11 cellular contexts compared by ENCODE assay signal in genomic region chr1:109821831-109822745, GRCh38. TPM values are rescaled to one million over a fixed set of nuclear protein-coding genes. Genes with fewer than 3 reads are reported as not detected.
A peak's percentile ranks its signal among the peaks of the same experiment; 100 is the strongest.
DNase-seq lines count a peak whose midpoint lies in the region; ATAC-seq and TF ChIP-seq lines count a peak whose summit lies in the region.
"Had no signal": no experiment of that assay in that cellular context is flagged by ENCODE, and none has a peak within 500 bp of the region (broad histone marks: within the 10 kb centered on the region; RNA-seq: fewer than 3 reads in every experiment).

No MANE protein-coding gene starts in this region.

- no peaks in the 10 kb centered on the region for H3K9me3 Mint-ChIP-seq in CD4-positive, CD25-positive, alpha-beta regulatory T cell
- H3K9me3 Mint-ChIP-seq in dendritic cell treated with granulocyte-macrophage colony-stimulating factor and Interleukin-4, amounts not matched to agents 40 ng/mL and 50 ng/mL, for 4 days = no peaks in the 10 kb centered on the region
- H3K9me3 Mint-ChIP-seq in natural killer cell = no peaks in the 10 kb centered on the region
- H3K9me3 Mint-ChIP-seq: IgD-negative memory B cell had no signal

- H3K27me3 Mint-ChIP-seq in CD4-positive, CD25-positive, alpha-beta regulatory T cell = no peaks in the 10 kb centered on the region
- H3K27me3 Mint-ChIP-seq in dendritic cell treated with granulocyte-macrophage colony-stimulating factor and Interleukin-4, amounts not matched to agents 40 ng/mL and 50 ng/mL, for 4 days = peaks cover 40% of the 10 kb centered on the region
- H3K27me3 Mint-ChIP-seq in natural killer cell (ENCODE audit: low read depth in 2 of 2) = peaks cover 8 to 13% of the 10 kb centered on the region in 2 donors
- H3K27me3 Mint-ChIP-seq: IgD-negative memory B cell had no signal

- H2AFZ ChIP-seq in Karpas-422 (ENCODE audit: low read length) = no peak overlapping the region

- no peaks in the 10 kb centered on the region for H3K36me3 Mint-ChIP-seq in CD4-positive, CD25-positive, alpha-beta regulatory T cell
- no peaks in the 10 kb centered on the region for H3K36me3 Mint-ChIP-seq in dendritic cell treated with granulocyte-macrophage colony-stimulating factor and Interleukin-4, amounts not matched to agents 40 ng/mL and 50 ng/mL, for 4 days (ENCODE audit: low read depth)
- no peaks in the 10 kb centered on the region for H3K36me3 Mint-ChIP-seq in natural killer cell
- H3K36me3 Mint-ChIP-seq: IgD-negative memory B cell had no signal

- H3K4me3 Mint-ChIP-seq in CD4-positive, CD25-positive, alpha-beta regulatory T cell = no peak overlapping the region
- H3K4me3 Mint-ChIP-seq in dendritic cell treated with granulocyte-macrophage colony-stimulating factor and Interleukin-4, amounts not matched to agents 40 ng/mL and 50 ng/mL, for 4 days = no peak overlapping the region
- no peak overlapping the region for H3K4me3 Mint-ChIP-seq in natural killer cell
- H3K4me3 Mint-ChIP-seq: IgD-negative memory B cell had no signal

- H3K79me2 ChIP-seq in Karpas-422 (ENCODE audit: low read length) = no peaks in the 10 kb centered on the region

- DNase-seq in CD4-positive, CD25-positive, alpha-beta regulatory T cell = no peak
- DNase-seq in MG63 (peak; percentile 100), natural killer cell (no peak), SHP77 (lab: John Stamatoyannopoulos, UW) (no peak), NCI-H2227 (lab: John Stamatoyannopoulos, UW; ENCODE audit: unreplicated experiment) (no peak), Karpas-422 (no peak)
- DNase-seq: activated CD4-positive, CD25-positive, alpha-beta regulatory T cell treated with anti-CD3 and anti-CD28 coated beads, Interleukin-2, amount 50 U/mL, for 72 hours had no signal

- peaks cover 3% of the 10 kb centered on the region for H3K4me1 ChIP-seq in CD4-positive, CD25-positive, alpha-beta regulatory T cell (ENCODE audit: control insufficient read depth, insufficient read depth, low read length, poor library complexity, severe bottlenecking)
- H3K4me1 ChIP-seq in Karpas-422 (ENCODE audit: low read length) = no peaks in the 10 kb centered on the region

- no peaks in the 10 kb centered on the region for H3K9me2 ChIP-seq in Karpas-422 (replicated peaks; ENCODE audit: insufficient read depth, low read length)

- peak in 1 of 2 donors; percentile 33 for ATAC-seq in CD4-positive, CD25-positive, alpha-beta regulatory T cell (ENCODE audit: low read depth in 2 of 2)
- ATAC-seq in natural killer cell (peak; percentile 26 to 49 (median 41)), GM19455 (IDR thresholded peaks at IDR 0.05; ENCODE audit: unreplicated experiment) (no peak)

- intact Hi-C loops in dendritic cell treated with granulocyte-macrophage colony-stimulating factor and Interleukin-4, amounts not matched to agents 40 ng/mL and 50 ng/mL, for 4 days (cut with micrococcal nuclease) = loop anchor here (5.0 kb wide), 1 partner anchor 85 kb away; no protein-coding TSS in a partner anchor
- intact Hi-C loops in natural killer cell (cut with micrococcal nuclease) = no loop called here

- no peak overlapping the region for H3K27ac ChIP-seq in CD4-positive, CD25-positive, alpha-beta regulatory T cell (ENCODE audit: insufficient read depth, low read length, poor library complexity, severe bottlenecking)
- H3K27ac ChIP-seq in Karpas-422 (ENCODE audit: low read length) = no peak overlapping the region

- H3K4me3 ChIP-seq in CD4-positive, CD25-positive, alpha-beta regulatory T cell (ENCODE audit: low read depth, low read length) = no peak overlapping the region
- no peak overlapping the region for H3K4me3 ChIP-seq in MG63
- no peak overlapping the region for H3K4me3 ChIP-seq in Karpas-422 (ENCODE audit: low read length)

- H3K4me1 Mint-ChIP-seq in CD4-positive, CD25-positive, alpha-beta regulatory T cell = peaks cover 0 to 16% (median 14%) of the 10 kb centered on the region in 4 donors
- H3K4me1 Mint-ChIP-seq in dendritic cell treated with granulocyte-macrophage colony-stimulating factor and Interleukin-4, amounts not matched to agents 40 ng/mL and 50 ng/mL, for 4 days (ENCODE audit: low read depth) = peaks cover 87% of the 10 kb centered on the region
- peaks cover 8 to 17% of the 10 kb centered on the region in 2 donors for H3K4me1 Mint-ChIP-seq in natural killer cell

- H3K27ac Mint-ChIP-seq in CD4-positive, CD25-positive, alpha-beta regulatory T cell = peak overlapping the region in 2 of 3 donors; percentile 49 to 53
- peak overlapping the region; percentile 81 for H3K27ac Mint-ChIP-seq in dendritic cell treated with granulocyte-macrophage colony-stimulating factor and Interleukin-4, amounts not matched to agents 40 ng/mL and 50 ng/mL, for 4 days
- peak overlapping the region in 1 of 2 donors; percentile 32 for H3K27ac Mint-ChIP-seq in natural killer cell

- H3K4me2 ChIP-seq in Karpas-422 (ENCODE audit: low read depth, low read length, poor library complexity, severe bottlenecking) = no peak overlapping the region

- H4K20me1 ChIP-seq in Karpas-422 (ENCODE audit: insufficient read depth, low read depth, low read length) = peaks cover 11% of the 10 kb centered on the region; the same call in 1 of the 2 replicates

- no peaks in the 10 kb centered on the region for H3K27me3 ChIP-seq in CD4-positive, CD25-positive, alpha-beta regulatory T cell (ENCODE audit: control insufficient read depth, insufficient read depth, low read length)
- no peaks in the 10 kb centered on the region for H3K27me3 ChIP-seq in MG63
- no peaks in the 10 kb centered on the region for H3K27me3 ChIP-seq in Karpas-422 (ENCODE audit: low read length)

- no peak for TF ChIP-seq CTCF in natural killer cell (IDR thresholded peaks at IDR 0.05)

- no peak overlapping the region for H3K9ac ChIP-seq in Karpas-422 (ENCODE audit: low read length)

- no peaks in the 10 kb centered on the region for H3K36me3 ChIP-seq in CD4-positive, CD25-positive, alpha-beta regulatory T cell (ENCODE audit: control insufficient read depth, insufficient read depth, low read length)
- no peaks in the 10 kb centered on the region for H3K36me3 ChIP-seq in MG63
- no peaks in the 10 kb centered on the region for H3K36me3 ChIP-seq in Karpas-422 (ENCODE audit: insufficient read depth, low read length)

- no peaks in the 10 kb centered on the region for H3K9me3 ChIP-seq in CD4-positive, CD25-positive, alpha-beta regulatory T cell (ENCODE audit: control insufficient read depth in 2 of 2, low read length in 2 of 2)
- H3K9me3 ChIP-seq in MG63 (no peaks in the 10 kb centered on the region), Karpas-422 (ENCODE audit: low read length) (no peaks in the 10 kb centered on the region)

RNA-seq across cellular contexts. Expression of gene EPS8L3, which starts 58.4 kb away (rescaled TPM):
- not detected for total RNA-seq in CD4-positive, CD25-positive, alpha-beta regulatory T cell
- not detected for polyA plus RNA-seq in CD4-positive, CD25-positive, alpha-beta regulatory T cell
- not detected in 2 replicates for total RNA-seq in MG63 (2014; rRNA removed; shearing (Covaris generic); ENCODE audit: low replicate concordance)
- under 1 TPM in 1 of 3 donors, not detected in 2; 0.47 TPM for total RNA-seq in natural killer cell
- not detected in 2 replicates for total RNA-seq in Karpas-422 (2014; rRNA removed; shearing (Covaris generic); ENCODE audit: low replicate concordance)
- total RNA-seq: frontal cortex had no signal
- polyA plus RNA-seq: IgD-negative memory B cell had no signal
